18 cellular contexts compared by ENCODE assay signal in the genomic region with DNA sequence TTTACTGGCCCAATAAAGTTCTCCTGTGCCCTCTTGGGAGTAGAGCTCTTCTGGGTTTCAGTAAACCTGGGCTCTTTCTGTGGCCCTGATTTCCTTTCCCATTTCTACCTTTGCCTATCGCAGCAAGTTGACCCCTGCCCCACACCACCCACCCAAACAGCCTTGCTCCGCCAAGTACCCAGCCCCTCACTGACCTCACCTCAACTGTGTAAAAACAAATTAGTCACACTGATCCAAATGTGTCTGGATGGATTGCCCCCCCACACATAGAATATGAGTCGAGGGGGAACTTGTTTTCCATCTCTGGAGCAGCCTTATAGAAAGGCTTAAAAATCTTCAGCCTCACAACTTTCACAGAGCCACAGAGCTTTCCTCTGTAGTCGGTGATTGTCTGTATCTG. TPM values are rescaled to one million over a fixed set of nuclear protein-coding genes. Genes with fewer than 3 reads are reported as not detected.
DNase-seq lines count a peak whose midpoint lies in the region; ATAC-seq and TF ChIP-seq lines count a peak whose summit lies in the region.
"Had no signal": no experiment of that assay in that cellular context is flagged by ENCODE, and none has a peak within 500 bp of the region (broad histone marks: within the 10 kb centered on the region; RNA-seq: fewer than 3 reads in every experiment).

No MANE protein-coding gene starts in this region.

- H3K27ac ChIP-seq in AG04450 (ENCODE audit: low read depth, low read length): peak overlapping the region; percentile 53
- H3K27ac ChIP-seq: gastroesophageal sphincter, prostate gland, uterus, VCaP had no signal

- no peaks in the 10 kb centered on the region for H3K27me3 ChIP-seq in AG04450 (ENCODE audit: control insufficient read depth, insufficient read depth, low read length)
- H3K27me3 ChIP-seq: gastroesophageal sphincter, uterus had no signal

- CTCF ChIA-PET in AG04450 (lab: Charles Lee): interaction anchor here (0.5 to 8.9 kb wide), 47 partner anchors 9 to 1002 kb away, joined by 3 to 241 read pairs (median 7); a partner anchor contains a TSS

- no peaks in the 10 kb centered on the region for H3K36me3 Mint-ChIP-seq in activated T-cell treated with anti-CD3 and anti-CD28 coated beads, Interleukin-2, amount 50 U/mL, for 24 hours (ENCODE audit: low read depth)

- no peaks in the 10 kb centered on the region for H3K9me3 Mint-ChIP-seq in activated T-cell treated with anti-CD3 and anti-CD28 coated beads, Interleukin-2, amount 50 U/mL, for 24 hours
- H3K9me3 Mint-ChIP-seq: activated naive CD8-positive, alpha-beta T cell treated with anti-CD3 and anti-CD28 coated beads, Interleukin-2, amount 50 U/mL, for 24 hours had no signal

- H3K27ac Mint-ChIP-seq in activated T-cell treated with anti-CD3 and anti-CD28 coated beads, Interleukin-2, amount 50 U/mL, for 24 hours: no peak overlapping the region
- H3K27ac Mint-ChIP-seq: activated CD8-positive, alpha-beta T cell treated with anti-CD3 and anti-CD28 coated beads, Interleukin-2, amount 10 ng/mL, durations not matched to agents 7 days and 5 days; activated naive CD8-positive, alpha-beta T cell treated with anti-CD3 and anti-CD28 coated beads, Interleukin-2, amount 50 U/mL, for 24 hours had no signal

- no peak for TF ChIP-seq CTCF in AG04450 (IDR thresholded peaks at IDR 0.05; ENCODE audit: low read depth, low read length)

- H3K27me3 Mint-ChIP-seq in activated T-cell treated with anti-CD3 and anti-CD28 coated beads, Interleukin-2, amount 50 U/mL, for 24 hours: no peaks in the 10 kb centered on the region
- H3K27me3 Mint-ChIP-seq: activated naive CD8-positive, alpha-beta T cell treated with anti-CD3 and anti-CD28 coated beads, Interleukin-2, amount 50 U/mL, for 24 hours had no signal

- no peak for ATAC-seq in HG02970 (IDR thresholded peaks at IDR 0.05; ENCODE audit: low FRiP score, unreplicated experiment)

- H3K4me1 Mint-ChIP-seq in activated T-cell treated with anti-CD3 and anti-CD28 coated beads, Interleukin-2, amount 50 U/mL, for 24 hours (ENCODE audit: low read depth): no peaks in the 10 kb centered on the region
- H3K4me1 Mint-ChIP-seq: activated naive CD8-positive, alpha-beta T cell treated with anti-CD3 and anti-CD28 coated beads, Interleukin-2, amount 50 U/mL, for 24 hours had no signal

- no peaks in the 10 kb centered on the region for H3K9me3 ChIP-seq in AG04450 (ENCODE audit: control insufficient read depth, insufficient read depth, low read length)
- H3K9me3 ChIP-seq: Caco-2, gastroesophageal sphincter, prostate gland, uterus had no signal

- peak overlapping the region; percentile 5 for H3K4me3 ChIP-seq in AG04450 (ENCODE audit: low read depth, low read length)
- H3K4me3 ChIP-seq: gastroesophageal sphincter, prostate gland, uterus had no signal

- DNase-seq in AG04450 (ENCODE audit: low read depth, low spot score): no peak
- peak; percentile 21 for DNase-seq in LHCN-M2 (ENCODE audit: low read depth)
- peak; percentile 23 for DNase-seq in astrocyte of the hippocampus (ENCODE audit: low read depth, low spot score)
- peak; percentile 58 to 61 for DNase-seq in lung microvascular endothelial cell (ENCODE audit: low read depth in 2 of 2)
- no peak for DNase-seq in activated T-cell treated with anti-CD3 and anti-CD28 coated beads, Interleukin-2, amount 50 U/mL, for 24 hours
- DNase-seq in NOMO-1 (lab: John Stamatoyannopoulos, UW; ENCODE audit: unreplicated experiment in 2 of 2): no peak
- DNase-seq in NCI-H1694 treated with DMSO at 0.1 percent for 48 hours (lab: John Stamatoyannopoulos, UW): no peak
- DNase-seq: activated CD8-positive, alpha-beta T cell treated with anti-CD3 and anti-CD28 coated beads, Interleukin-2, amount 10 ng/mL, durations not matched to agents 7 days and 5 days; activated naive CD8-positive, alpha-beta T cell treated with anti-CD3 and anti-CD28 coated beads, Interleukin-2, amount 50 U/mL, for 24 hours; Caco-2; left ventricle myocardium superior; NCI-H1092; stimulated activated CD4-positive, alpha-beta T cell treated with anti-CD3 and anti-CD28 coated beads, Interleukin-15, amount 100 ng/mL, for 24 hours; uterus had no signal

- POLR2A ChIA-PET in AG04450 (lab: Yijun Ruan, JAX): interaction anchor here (0.6 to 0.8 kb wide), 2 partner anchors 290 to 357 kb away, joined by 3 to 4 read pairs; no protein-coding TSS in a partner anchor

- no peak overlapping the region for H3K4me3 Mint-ChIP-seq in activated T-cell treated with anti-CD3 and anti-CD28 coated beads, Interleukin-2, amount 50 U/mL, for 24 hours
- H3K4me3 Mint-ChIP-seq: activated CD8-positive, alpha-beta T cell treated with anti-CD3 and anti-CD28 coated beads, Interleukin-2, amount 10 ng/mL, durations not matched to agents 7 days and 5 days; activated naive CD8-positive, alpha-beta T cell treated with anti-CD3 and anti-CD28 coated beads, Interleukin-2, amount 50 U/mL, for 24 hours had no signal

RNA-seq across cellular contexts. Expression of a gene that starts 28.6 kb away (rescaled TPM):
- 27.3 and 36.4 TPM in 2 replicates for polyA plus RNA-seq in AG04450 (2011; rRNA removed)
- polyA minus RNA-seq in AG04450 (2011; rRNA and poly(A)+ RNA removed): 28.2 and 39.8 TPM in 2 replicates
- 49.0 and 49.6 TPM in 2 replicates for total RNA-seq in LHCN-M2 (2014; rRNA removed)
- 9.2 TPM for polyA plus RNA-seq in LHCN-M2 (2012)
- 9.5 and 20.9 TPM in 2 replicates for total RNA-seq in lung microvascular endothelial cell
- total RNA-seq: activated CD8-positive, alpha-beta T cell treated with anti-CD3 and anti-CD28 coated beads, Interleukin-2, amount 10 ng/mL, durations not matched to agents 7 days and 5 days had no signal

Comparison
In these comparisons a context has a peak if more than half of its experiments do, and no peak if none do; other contexts are left out.
1. DNase-seq: peak in LHCN-M2 (single experiment), astrocyte of the hippocampus (single experiment) and lung microvascular endothelial cell (2 of 2); none in AG04450 (single experiment), activated T-cell treated with anti-CD3 and anti-CD28 coated beads, Interleukin-2, amount 50 U/mL, for 24 hours (single experiment), NOMO-1 (0 of 2) and NCI-H1694 treated with DMSO at 0.1 percent for 48 hours (single experiment).